In genomic region chr13:27406178-27406939, GRCh38 we compare ENCODE assay signal across 8 cellular contexts. TPM values are rescaled to one million over a fixed set of nuclear protein-coding genes. Genes with fewer than 3 reads are reported as not detected.
DNase-seq lines count a peak whose midpoint lies in the region; ATAC-seq and TF ChIP-seq lines count a peak whose summit lies in the region.

No MANE protein-coding gene starts in this region.

- no peaks in the 10 kb centered on the region for H3K9me2 ChIP-seq in SK-N-SH

- no peak overlapping the region for H3K4me3 Mint-ChIP-seq in naive thymus-derived CD8-positive, alpha-beta T cell

- TF ChIP-seq CTCF in SK-N-SH (IDR thresholded peaks at IDR 0.05) (peak; percentile 65), dorsolateral prefrontal cortex (IDR thresholded peaks at IDR 0.05 in 54 of 56, conservative IDR thresholded peaks at IDR 0.05 in 2 of 56; ENCODE audit: low read depth in 1 of 56, partially characterized antibody in 56 of 56) (peak in 55 of 56 donors; percentile 22 to 69 (median 52))

- H3K9ac ChIP-seq in SK-N-SH, result no peak overlapping the region

- peak; percentile 26 for DNase-seq in activated CD4-positive, CD25-positive, alpha-beta regulatory T cell treated with anti-CD3 and anti-CD28 coated beads, Interleukin-2, amount 50 U/mL, for 16 hours (ENCODE audit: low read depth, low spot score)
- no peak for DNase-seq in activated CD4-positive, CD25-positive, alpha-beta regulatory T cell treated with anti-CD3 and anti-CD28 coated beads, Interleukin-2, amount 50 U/mL, for 72 hours
- DNase-seq in KG1 (lab: John Stamatoyannopoulos, UW), result peak; percentile 5
- DNase-seq in SK-N-SH, result peak; percentile 53
- DNase-seq in dorsolateral prefrontal cortex, result peak in 2 of 10 donors; percentile 10 to 15
- DNase-seq in naive thymus-derived CD8-positive, alpha-beta T cell, result peak in 7 of 10 donors; percentile 27 to 55 (median 34)

- H3K27ac Mint-ChIP-seq in naive thymus-derived CD8-positive, alpha-beta T cell, result no peak overlapping the region

- H3F3A ChIP-seq in SK-N-SH (replicated peaks; ENCODE audit: insufficient read depth), result no peaks in the 10 kb centered on the region

- H3K27me3 Mint-ChIP-seq in naive thymus-derived CD8-positive, alpha-beta T cell, result peaks cover 0 to 15% (median 3%) of the 10 kb centered on the region in 5 donors

- 44% methylated on average over 12 of the region's 12 CpGs for WGBS in SK-N-SH (ENCODE audit: low lambda C conversion rate)

- no peak for TF ChIP-seq EP300 in SK-N-SH (IDR thresholded peaks at IDR 0.05; ENCODE audit: borderline replicate concordance in 1 of 2, low read depth in 1 of 2, low read length in 1 of 2)

- H2AFZ ChIP-seq in SK-N-SH (ENCODE audit: low read depth), result no peak overlapping the region

- H3K4me1 Mint-ChIP-seq in naive thymus-derived CD8-positive, alpha-beta T cell, result peaks cover 0 to 2% (median 0%) of the 10 kb centered on the region in 4 donors

- peak; percentile 66 for TF ChIP-seq RAD21 in SK-N-SH (IDR thresholded peaks at IDR 0.05; ENCODE audit: low read length)

- H3K27ac ChIP-seq in SK-N-SH (ENCODE audit: low read depth in 2 of 2, low read length in 1 of 2), result no peak overlapping the region
- no peak overlapping the region for H3K27ac ChIP-seq in dorsolateral prefrontal cortex

- peaks cover 34% of the 10 kb centered on the region; the same call in 1 of the 2 replicates for H3K27me3 ChIP-seq in SK-N-SH (ENCODE audit: insufficient read depth)
- peaks cover 0 to 15% (median 0%) of the 10 kb centered on the region in 45 donors for H3K27me3 ChIP-seq in dorsolateral prefrontal cortex

- H3K79me2 ChIP-seq in SK-N-SH (ENCODE audit: insufficient read depth), result no peaks in the 10 kb centered on the region

- H3K4me3 ChIP-seq in SK-N-SH (ENCODE audit: low read depth in 2 of 2, low read length in 1 of 2) (no peak overlapping the region), dorsolateral prefrontal cortex (no peak overlapping the region)

- POLR2A ChIA-PET in SK-N-SH (lab: Yijun Ruan, JAX), result no interaction called here
- POLR2A ChIA-PET in naive thymus-derived CD8-positive, alpha-beta T cell (lab: Charles Lee), result interaction anchor here (1.0 to 1.4 kb wide), 3 partner anchors 18 to 44 kb away, joined by 3 to 5 read pairs (median 4); partner anchors contain the start of genes GTF3A and MTIF3

- intact Hi-C loops in dorsolateral prefrontal cortex (cut with DNase I), result loop anchor here in 1 of 2 donors (10.0 kb wide), 1 partner anchor 418 kb away; no protein-coding TSS in a partner anchor

- H3K9me3 ChIP-seq in SK-N-SH, result no peaks in the 10 kb centered on the region

- H3K9me3 Mint-ChIP-seq in naive thymus-derived CD8-positive, alpha-beta T cell, result peaks cover 0 to 3% (median 0%) of the 10 kb centered on the region in 9 donors

- H3K36me3 Mint-ChIP-seq in naive thymus-derived CD8-positive, alpha-beta T cell, result no peaks in the 10 kb centered on the region

- no peaks in the 10 kb centered on the region; a peak in 1 of 4 replicates for H3K4me1 ChIP-seq in SK-N-SH (ENCODE audit: control insufficient read depth in 1 of 2, insufficient read depth in 2 of 2, low read depth in 1 of 2, low read length in 1 of 2)

- H4K20me1 ChIP-seq in SK-N-SH (ENCODE audit: insufficient read depth), result no peaks in the 10 kb centered on the region

- no peaks in the 10 kb centered on the region for H3K36me3 ChIP-seq in SK-N-SH (replicated peaks in 1 of 2; ENCODE audit: control insufficient read depth in 1 of 2, insufficient read depth in 2 of 2, low read length in 1 of 2)

- CTCF ChIA-PET in SK-N-SH (lab: Yijun Ruan, JAX), result interaction anchor here (0.6 to 2.1 kb wide), 14 partner anchors 9 to 547 kb away, joined by 3 to 13 read pairs (median 3); no protein-coding TSS in a partner anchor

- no peak overlapping the region for H3K4me2 ChIP-seq in SK-N-SH

- peak; percentile 68 to 82 for ATAC-seq in naive thymus-derived CD8-positive, alpha-beta T cell
- no peak for ATAC-seq in GM21529 (IDR thresholded peaks at IDR 0.05; ENCODE audit: unreplicated experiment)
- ATAC-seq in GM18511 (IDR thresholded peaks at IDR 0.05; ENCODE audit: unreplicated experiment), result no peak

TF ChIP-seq in SK-N-SH, 30 proteins besides CTCF, POLR2A, EP300 and RAD21:
- TF ChIP-seq USF2 (IDR thresholded peaks at IDR 0.05; ENCODE audit: borderline replicate concordance, low read depth, low read length), result no peak
- peak; percentile 56; the same call in 1 of the 2 replicates for TF ChIP-seq SMC3 (IDR thresholded peaks at IDR 0.05; ENCODE audit: low read depth, low read length)
- TF ChIP-seq MAX (IDR thresholded peaks at IDR 0.05; ENCODE audit: low read depth), result peak; percentile 21; the same call in 1 of the 2 replicates
- TF ChIP-seq RCOR1 (IDR thresholded peaks at IDR 0.05; ENCODE audit: low read length), result no peak
- no peak for TF ChIP-seq ELF1 (IDR thresholded peaks at IDR 0.05)
- no peak for TF ChIP-seq GABPA (IDR thresholded peaks at IDR 0.05; ENCODE audit: low read depth)
- no peak for TF ChIP-seq GATA2 (CRISPR knock-in tag; IDR thresholded peaks at IDR 0.05)
- no peak for TF ChIP-seq MEF2A (IDR thresholded peaks at IDR 0.05; ENCODE audit: borderline replicate concordance, low read depth)

RNA-seq across cellular contexts. Expression of gene GTF3A, which starts 18.1 kb away (rescaled TPM):
- polyA plus RNA-seq in SK-N-SH (2012; rRNA removed), result 57.1 and 75.4 TPM in 2 replicates
- polyA plus RNA-seq in SK-N-SH (2012; cell fraction: cytosol; rRNA removed), result 113 and 132 TPM in 2 replicates
- 32.3 and 39.3 TPM in 2 replicates for polyA plus RNA-seq in SK-N-SH (2012; cell fraction: nucleus; rRNA removed)
- total RNA-seq in dorsolateral prefrontal cortex, result 100 to 1,000 TPM in 1 of 120 experiments, 10 to 100 TPM in 119; 43.2 to 103 (median 71.3) TPM
- total RNA-seq in naive thymus-derived CD8-positive, alpha-beta T cell, result 100 to 1,000 TPM; 238 to 244 TPM
- polyA plus RNA-seq in naive thymus-derived CD8-positive, alpha-beta T cell, result 100 to 1,000 TPM; 406 to 534 (median 525) TPM

RNA-seq across cellular contexts. Expression of gene MTIF3, which starts 44.0 kb away (rescaled TPM):
- polyA plus RNA-seq in SK-N-SH (2012; rRNA removed), result 29.5 and 35.6 TPM in 2 replicates
- polyA plus RNA-seq in SK-N-SH (2012; cell fraction: cytosol; rRNA removed), result 36.4 and 56.6 TPM in 2 replicates
- 42.6 and 50.7 TPM in 2 replicates for polyA plus RNA-seq in SK-N-SH (2012; cell fraction: nucleus; rRNA removed)
- 10 to 100 TPM; 32.1 to 71.7 (median 50.4) TPM for total RNA-seq in dorsolateral prefrontal cortex
- total RNA-seq in naive thymus-derived CD8-positive, alpha-beta T cell, result 10 to 100 TPM; 80.7 to 81.7 TPM
- 10 to 100 TPM; 46.6 to 69.2 (median 60.8) TPM for polyA plus RNA-seq in naive thymus-derived CD8-positive, alpha-beta T cell

Comparison
In these comparisons a context has a peak if more than half of its experiments do, and no peak if none do; other contexts are left out.
1. ATAC-seq: peak in naive thymus-derived CD8-positive, alpha-beta T cell (2 of 2); none in GM21529 (single experiment) and GM18511 (single experiment).